Comparison of ENCODE assay signal across 18 cellular contexts in the genomic region with DNA sequence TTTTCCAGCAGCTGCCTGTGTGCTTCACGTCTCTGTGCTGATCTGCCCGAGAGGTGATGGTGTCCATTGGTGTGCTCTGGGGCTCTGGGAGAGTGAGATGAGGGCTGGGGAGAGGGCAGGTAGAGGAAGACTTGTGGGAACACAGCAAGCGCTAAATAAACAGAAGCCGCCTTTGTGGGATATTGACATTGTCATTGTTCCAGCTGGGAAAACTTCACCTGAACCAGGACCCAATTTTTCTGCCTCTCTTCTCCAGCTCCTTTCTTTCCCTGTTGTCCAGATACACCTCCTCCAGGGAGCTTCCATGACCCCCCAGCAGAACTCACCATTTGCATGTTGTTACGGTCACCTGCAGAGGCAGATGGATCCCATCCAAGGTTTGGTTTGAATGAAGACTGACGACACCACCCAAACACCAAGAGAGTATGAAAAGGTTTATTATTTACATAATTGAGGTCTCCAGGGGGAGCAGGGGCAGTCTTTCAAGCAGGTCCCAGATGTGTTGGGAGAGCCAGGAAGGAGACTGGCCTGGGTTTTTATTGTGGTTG. TPM values are rescaled to one million over a fixed set of nuclear protein-coding genes. Genes with fewer than 3 reads are reported as not detected.
DNase-seq lines count a peak whose midpoint lies in the region; ATAC-seq and TF ChIP-seq lines count a peak whose summit lies in the region.
"Had no signal": no experiment of that assay in that cellular context is flagged by ENCODE, and none has a peak within 500 bp of the region (broad histone marks: within the 10 kb centered on the region; RNA-seq: fewer than 3 reads in every experiment).

No MANE protein-coding gene starts in this region.

- H3K27me3 ChIP-seq in HCT116 (ENCODE audit: insufficient read depth, low read length) = no peaks in the 10 kb centered on the region
- H3K27me3 ChIP-seq: sigmoid colon, suprapubic skin had no signal

- POLR2A ChIA-PET in HCT116 (lab: Charles Lee) = interaction anchor here (0.8 to 6.8 kb wide), 6 partner anchors 9 to 35 kb away, joined by 3 to 99 read pairs (median 4); no protein-coding TSS in a partner anchor

- no peak for TF ChIP-seq RAD21 in HCT116 (IDR thresholded peaks at IDR 0.05; ENCODE audit: low read depth)

- TF ChIP-seq CTCF in HCT116 (IDR thresholded peaks at IDR 0.05 in 2 of 3, conservative IDR thresholded peaks at IDR 0.05 in 1 of 3; ENCODE audit: borderline replicate concordance in 1 of 3, insufficient read depth in 1 of 3, low read depth in 2 of 3, low read length in 2 of 3) = no peak
- no peak for TF ChIP-seq CTCF in nephron progenitor cell (IDR thresholded peaks at IDR 0.05)

- H3K4me1 Mint-ChIP-seq in activated T-helper 17 cell treated with anti-CD3 and anti-CD28 coated beads, Interleukin-2, amount 50 U/mL, for 72 hours = peaks cover 24% of the 10 kb centered on the region
- peaks cover 85% of the 10 kb centered on the region for H3K4me1 Mint-ChIP-seq in nephron progenitor cell

- no peak for ATAC-seq in HCT116
- ATAC-seq in activated T-helper 17 cell treated with anti-CD3 and anti-CD28 coated beads, Interleukin-2, amount 50 U/mL, for 72 hours (replicated peaks) = no peak
- ATAC-seq in GM21576 (IDR thresholded peaks at IDR 0.05; ENCODE audit: unreplicated experiment) = no peak
- ATAC-seq: naive thymus-derived CD4-positive, alpha-beta T cell; T-cell had no signal

- no peaks in the 10 kb centered on the region for H4K20me1 ChIP-seq in HCT116 (ENCODE audit: insufficient read depth)

- CTCF ChIA-PET in HCT116 (lab: Charles Lee) = interaction anchor here (1.1 to 2.5 kb wide), 5 partner anchors 12 to 35 kb away, joined by 3 to 7 read pairs (median 3); no protein-coding TSS in a partner anchor

- no peaks in the 10 kb centered on the region; a peak in 1 of 4 replicates for H3K36me3 ChIP-seq in HCT116 (ENCODE audit: control insufficient read depth in 1 of 2, insufficient read depth in 2 of 2, low read length in 2 of 2)
- H3K36me3 ChIP-seq: sigmoid colon, suprapubic skin had no signal

- RAD21 ChIA-PET in HCT116 (lab: Charles Lee; ENCODE audit: low non-redundant PET in 1 of 2, low total read pairs in 2 of 2, uncharacterized antibody in 2 of 2, unreplicated experiment in 2 of 2) = no interaction called here

- no peaks in the 10 kb centered on the region for H3K9me2 ChIP-seq in HCT116 (ENCODE audit: insufficient read depth)

- TF ChIP-seq POLR2A in HCT116 (IDR thresholded peaks at IDR 0.05; ENCODE audit: borderline replicate concordance, extremely low read depth, insufficient read depth, insufficient read length) = no peak

- DNase-seq in HCT116 (ENCODE audit: low read depth, low spot score) = no peak
- peak; percentile 68 for DNase-seq in NCI-H2029 (lab: John Stamatoyannopoulos, UW)
- no peak for DNase-seq in nephron progenitor cell
- DNase-seq in amygdala (lab: John Stamatoyannopoulos, UW) = no peak
- no peak for DNase-seq in A172 (ENCODE audit: low spot score)
- no peak for DNase-seq in AG20443 (ENCODE audit: low spot score)
- DNase-seq: activated CD8-positive, alpha-beta memory T cell treated with anti-CD3 and anti-CD28 coated beads for 24 hours; cortex of kidney; DMS 273 treated with DMSO at 0.1 percent for 48 hours; naive thymus-derived CD4-positive, alpha-beta T cell; NK-92 treated with Interleukin-12 subunit alpha and Interleukin-12 subunit beta, amount 100 ng/mL, for 24 hours; sigmoid colon; T-cell had no signal

- H3K9me3 ChIP-seq in HCT116 (ENCODE audit: control insufficient read depth in 1 of 2, insufficient read depth in 1 of 2, low read depth in 1 of 2, low read length in 2 of 2) = no peaks in the 10 kb centered on the region
- H3K9me3 ChIP-seq: sigmoid colon, suprapubic skin had no signal

- no peaks in the 10 kb centered on the region for H3K36me3 Mint-ChIP-seq in activated T-helper 17 cell treated with anti-CD3 and anti-CD28 coated beads, Interleukin-2, amount 50 U/mL, for 72 hours (ENCODE audit: low read depth)
- H3K36me3 Mint-ChIP-seq in nephron progenitor cell (ENCODE audit: low read depth) = no peaks in the 10 kb centered on the region
- H3K36me3 Mint-ChIP-seq: activated naive CD8-positive, alpha-beta T cell; naive thymus-derived CD4-positive, alpha-beta T cell; T-cell had no signal

- peaks cover 76 to 86% of the 10 kb centered on the region in 2 experiments for H3K4me1 ChIP-seq in HCT116 (ENCODE audit: control insufficient read depth in 1 of 2, insufficient read depth in 2 of 2, low read length in 2 of 2)

- BruUV-seq in HCT116 (replicated peaks; lab: Mats Ljungman, UMichigan) = no TSS peak

- peaks cover 15% of the 10 kb centered on the region for H3K79me2 ChIP-seq in HCT116 (ENCODE audit: insufficient read depth, low read length)

- peaks cover 6% of the 10 kb centered on the region for H3K27me3 Mint-ChIP-seq in activated T-helper 17 cell treated with anti-CD3 and anti-CD28 coated beads, Interleukin-2, amount 50 U/mL, for 72 hours
- H3K27me3 Mint-ChIP-seq in nephron progenitor cell (ENCODE audit: low read depth, poor library complexity) = peaks cover 28% of the 10 kb centered on the region

- H3K27ac Mint-ChIP-seq in activated T-helper 17 cell treated with anti-CD3 and anti-CD28 coated beads, Interleukin-2, amount 50 U/mL, for 72 hours = no peak overlapping the region
- peak overlapping the region; percentile 95 for H3K27ac Mint-ChIP-seq in nephron progenitor cell
- H3K27ac Mint-ChIP-seq: activated naive CD8-positive, alpha-beta T cell had no signal

- H3K9me3 Mint-ChIP-seq in activated T-helper 17 cell treated with anti-CD3 and anti-CD28 coated beads, Interleukin-2, amount 50 U/mL, for 72 hours = no peaks in the 10 kb centered on the region
- H3K9me3 Mint-ChIP-seq in nephron progenitor cell = no peaks in the 10 kb centered on the region
- H3K9me3 Mint-ChIP-seq: naive thymus-derived CD4-positive, alpha-beta T cell; T-cell had no signal

- H2AFZ ChIP-seq in HCT116 (ENCODE audit: low read depth, low read length, poor library complexity, severe bottlenecking) = no peak overlapping the region

- intact Hi-C loops in HCT116 (cut with micrococcal nuclease) = no loop called here

- H3K4me3 ChIP-seq in HCT116 (replicated peaks in 1 of 2; ENCODE audit: low read depth in 1 of 2, low read length in 2 of 2) = no peak overlapping the region; a peak in 1 of 4 replicates
- H3K4me3 ChIP-seq: sigmoid colon, suprapubic skin had no signal

- peak overlapping the region; percentile 87 for H3K4me2 ChIP-seq in HCT116 (ENCODE audit: low read length)
- H3K4me2 ChIP-seq: KMS-11 had no signal

- H3K9ac ChIP-seq in HCT116 (ENCODE audit: low read length) = peak overlapping the region; percentile 82
- H3K9ac ChIP-seq: KMS-11 had no signal

- peak overlapping the region; percentile 64 for H3K4me3 Mint-ChIP-seq in activated T-helper 17 cell treated with anti-CD3 and anti-CD28 coated beads, Interleukin-2, amount 50 U/mL, for 72 hours
- H3K4me3 Mint-ChIP-seq in nephron progenitor cell = peak overlapping the region; percentile 58
- H3K4me3 Mint-ChIP-seq: activated naive CD8-positive, alpha-beta T cell had no signal

- peak overlapping the region; percentile 93 for H3K27ac ChIP-seq in HCT116 (ENCODE audit: low read depth, low read length)
- H3K27ac ChIP-seq: KMS-11, suprapubic skin had no signal

TF ChIP-seq in HCT116, 20 proteins besides CTCF, POLR2A, EP300 and RAD21:
- TF ChIP-seq SIN3A (IDR thresholded peaks at IDR 0.05; ENCODE audit: low read depth) (no peak), FOSL1 (IDR thresholded peaks at IDR 0.05; ENCODE audit: low read depth) (no peak), ZFX (IDR thresholded peaks at IDR 0.05) (no peak), JUND (IDR thresholded peaks at IDR 0.05) (no peak), ELF1 (IDR thresholded peaks at IDR 0.05; ENCODE audit: borderline replicate concordance, low read depth) (no peak)
- TF ChIP-seq, protein P1, sequence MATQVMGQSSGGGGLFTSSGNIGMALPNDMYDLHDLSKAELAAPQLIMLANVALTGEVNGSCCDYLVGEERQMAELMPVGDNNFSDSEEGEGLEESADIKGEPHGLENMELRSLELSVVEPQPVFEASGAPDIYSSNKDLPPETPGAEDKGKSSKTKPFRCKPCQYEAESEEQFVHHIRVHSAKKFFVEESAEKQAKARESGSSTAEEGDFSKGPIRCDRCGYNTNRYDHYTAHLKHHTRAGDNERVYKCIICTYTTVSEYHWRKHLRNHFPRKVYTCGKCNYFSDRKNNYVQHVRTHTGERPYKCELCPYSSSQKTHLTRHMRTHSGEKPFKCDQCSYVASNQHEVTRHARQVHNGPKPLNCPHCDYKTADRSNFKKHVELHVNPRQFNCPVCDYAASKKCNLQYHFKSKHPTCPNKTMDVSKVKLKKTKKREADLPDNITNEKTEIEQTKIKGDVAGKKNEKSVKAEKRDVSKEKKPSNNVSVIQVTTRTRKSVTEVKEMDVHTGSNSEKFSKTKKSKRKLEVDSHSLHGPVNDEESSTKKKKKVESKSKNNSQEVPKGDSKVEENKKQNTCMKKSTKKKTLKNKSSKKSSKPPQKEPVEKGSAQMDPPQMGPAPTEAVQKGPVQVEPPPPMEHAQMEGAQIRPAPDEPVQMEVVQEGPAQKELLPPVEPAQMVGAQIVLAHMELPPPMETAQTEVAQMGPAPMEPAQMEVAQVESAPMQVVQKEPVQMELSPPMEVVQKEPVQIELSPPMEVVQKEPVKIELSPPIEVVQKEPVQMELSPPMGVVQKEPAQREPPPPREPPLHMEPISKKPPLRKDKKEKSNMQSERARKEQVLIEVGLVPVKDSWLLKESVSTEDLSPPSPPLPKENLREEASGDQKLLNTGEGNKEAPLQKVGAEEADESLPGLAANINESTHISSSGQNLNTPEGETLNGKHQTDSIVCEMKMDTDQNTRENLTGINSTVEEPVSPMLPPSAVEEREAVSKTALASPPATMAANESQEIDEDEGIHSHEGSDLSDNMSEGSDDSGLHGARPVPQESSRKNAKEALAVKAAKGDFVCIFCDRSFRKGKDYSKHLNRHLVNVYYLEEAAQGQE (IDR thresholded peaks at IDR 0.05; ENCODE audit: low read depth) = no peak

RNA-seq across cellular contexts. Expression of gene ITGA3, which starts 3.6 kb away (rescaled TPM):
- total RNA-seq in HCT116 (2021; ENCODE audit: unreplicated experiment) = 392 TPM
- 522 and 560 TPM in 2 replicates for polyA plus RNA-seq in HCT116 (2012)
- total RNA-seq in activated T-helper 17 cell treated with anti-CD3 and anti-CD28 coated beads, Interleukin-2, amount 50 U/mL, for 72 hours = 10 to 100 TPM in 1 of 2 donors, 1 to 10 TPM in 1; 5.3 to 22.2 TPM
- total RNA-seq in A172 (2014; rRNA removed; shearing (Covaris generic)) = 839 and 951 TPM in 2 replicates

RNA-seq across cellular contexts. Expression of gene PDK2, which starts 42.8 kb away (rescaled TPM):
- total RNA-seq in HCT116 (2021; ENCODE audit: unreplicated experiment) = 39.1 TPM
- 62.1 and 68.9 TPM in 2 replicates for polyA plus RNA-seq in HCT116 (2012)
- 10 to 100 TPM; 10.0 to 15.2 TPM for total RNA-seq in activated T-helper 17 cell treated with anti-CD3 and anti-CD28 coated beads, Interleukin-2, amount 50 U/mL, for 72 hours
- 13.7 and 13.9 TPM in 2 replicates for total RNA-seq in A172 (2014; rRNA removed; shearing (Covaris generic))

RNA-seq across cellular contexts. Expression of gene DLX3, which starts 57.3 kb away (rescaled TPM):
- total RNA-seq in HCT116 (2021; ENCODE audit: unreplicated experiment) = not detected
- 0.04 TPM in 1 of 2 replicates, not detected in the other for polyA plus RNA-seq in HCT116 (2012)
- total RNA-seq in activated T-helper 17 cell treated with anti-CD3 and anti-CD28 coated beads, Interleukin-2, amount 50 U/mL, for 72 hours = not detected
- total RNA-seq in A172 (2014; rRNA removed; shearing (Covaris generic)) = not detected in 2 replicates
- total RNA-seq: naive thymus-derived CD4-positive, alpha-beta T cell; T-cell had no signal
- polyA plus RNA-seq: naive thymus-derived CD4-positive, alpha-beta T cell had no signal

Comparison
In these comparisons a context has a peak if more than half of its experiments do, and no peak if none do; other contexts are left out.
1. RNA of gene ITGA3, which starts 3.6 kb away (total RNA-seq): 839 to 951 TPM in A172 and 392 TPM in HCT116 (single experiment); 5.3 to 22.2 TPM in activated T-helper 17 cell treated with anti-CD3 and anti-CD28 coated beads, Interleukin-2, amount 50 U/mL, for 72 hours; every median in the first group is over 10 times any median in the second.